Comparison of ENCODE assay signal across 23 cellular contexts in genomic region chr9:134915046-134915930, GRCh38. TPM values are rescaled to one million over a fixed set of nuclear protein-coding genes. Genes with fewer than 3 reads are reported as not detected.
"Had no signal": no experiment of that assay in that cellular context is flagged by ENCODE, and none has a peak within 500 bp of the region (broad histone marks: within the 10 kb centered on the region; RNA-seq: fewer than 3 reads in every experiment).

No MANE protein-coding gene starts in this region.

- H3K9me3 ChIP-seq: ascending aorta had no signal

- H3K4me3 Mint-ChIP-seq: activated CD4-positive, alpha-beta T cell treated with anti-CD3 and anti-CD28 coated beads, Interleukin-2, amount 10 ng/mL, durations not matched to agents 24 days and 14 days; activated CD8-positive, alpha-beta T cell treated with anti-CD3 and anti-CD28 coated beads, Interleukin-2, amount 10 ng/mL, durations not matched to agents 7 days and 5 days; activated naive CD4-positive, alpha-beta T cell treated with anti-CD3 and anti-CD28 coated beads, Interleukin-2, amount 50 U/mL, for 24 hours; activated T-cell treated with anti-CD3 and anti-CD28 coated beads, Interleukin-2, amount 50 U/mL, for 4 hours; endodermal cell; memory B cell; T-cell had no signal

- H3K27ac Mint-ChIP-seq: activated CD4-positive, alpha-beta T cell treated with anti-CD3 and anti-CD28 coated beads, Interleukin-2, amount 10 ng/mL, durations not matched to agents 24 days and 14 days; activated CD8-positive, alpha-beta T cell treated with anti-CD3 and anti-CD28 coated beads, Interleukin-2, amount 10 ng/mL, durations not matched to agents 7 days and 5 days; activated naive CD4-positive, alpha-beta T cell treated with anti-CD3 and anti-CD28 coated beads, Interleukin-2, amount 50 U/mL, for 24 hours; endodermal cell; memory B cell; T-cell had no signal

- DNase-seq: activated CD4-positive, alpha-beta T cell treated with anti-CD3 and anti-CD28 coated beads, Interleukin-2, amount 10 ng/mL, durations not matched to agents 24 days and 14 days; activated CD8-positive, alpha-beta T cell treated with anti-CD3 and anti-CD28 coated beads, Interleukin-2, amount 10 ng/mL, durations not matched to agents 7 days and 5 days; activated gamma-delta T cell; activated T-cell treated with anti-CD3 and anti-CD28 coated beads, Interleukin-2, amount 50 U/mL, for 4 hours; endodermal cell; foreskin fibroblast; hypothalamus; left lung; nucleus accumbens; SIG-M5; stimulated activated naive CD4-positive, alpha-beta T cell treated with Interleukin-2 at 50 U/mL for 16 hours; substantia nigra had no signal

- H3K4me1 Mint-ChIP-seq: activated CD4-positive, alpha-beta T cell treated with anti-CD3 and anti-CD28 coated beads, Interleukin-2, amount 10 ng/mL, durations not matched to agents 24 days and 14 days; activated naive CD4-positive, alpha-beta T cell treated with anti-CD3 and anti-CD28 coated beads, Interleukin-2, amount 50 U/mL, for 24 hours; endodermal cell; memory B cell; T-cell had no signal

- H3K4me1 ChIP-seq: ascending aorta, tibial nerve had no signal

- H3K27me3 ChIP-seq: ascending aorta had no signal

- H3K27ac ChIP-seq: ascending aorta, dorsolateral prefrontal cortex, epithelial cell of prostate, tibial nerve had no signal

- H3K36me3 ChIP-seq: ascending aorta, tibial nerve had no signal

- ATAC-seq: activated CD8-positive, alpha-beta T cell treated with anti-CD3 and anti-CD28 coated beads, Interleukin-2, amount 10 ng/mL, durations not matched to agents 7 days and 5 days; activated T-cell treated with anti-CD3 and anti-CD28 coated beads, Interleukin-2, amount 50 U/mL, for 4 hours; left lung; naive thymus-derived CD8-positive, alpha-beta T cell; SK-N-SH treated with all-trans-retinoic acid at 6 μM for 48 hours; T-cell had no signal

- H3K4me3 ChIP-seq: ascending aorta, dorsolateral prefrontal cortex, tibial nerve had no signal

- H3K36me3 Mint-ChIP-seq: activated naive CD4-positive, alpha-beta T cell treated with anti-CD3 and anti-CD28 coated beads, Interleukin-2, amount 50 U/mL, for 24 hours; T-cell had no signal

RNA-seq across cellular contexts. Expression of gene FCN1, which starts 2.4 kb away (rescaled TPM):
- total RNA-seq: activated CD4-positive, alpha-beta T cell treated with anti-CD3 and anti-CD28 coated beads, Interleukin-2, amount 10 ng/mL, durations not matched to agents 24 days and 14 days; activated CD8-positive, alpha-beta T cell treated with anti-CD3 and anti-CD28 coated beads, Interleukin-2, amount 10 ng/mL, durations not matched to agents 7 days and 5 days; activated T-cell treated with anti-CD3 and anti-CD28 coated beads, Interleukin-2, amount 50 U/mL, for 4 hours; ascending aorta; endodermal cell; renal cortical epithelial cell had no signal

RNA-seq across cellular contexts. Expression of gene FCN2, which starts 34.7 kb away (rescaled TPM):
- total RNA-seq: activated CD4-positive, alpha-beta T cell treated with anti-CD3 and anti-CD28 coated beads, Interleukin-2, amount 10 ng/mL, durations not matched to agents 24 days and 14 days; activated CD8-positive, alpha-beta T cell treated with anti-CD3 and anti-CD28 coated beads, Interleukin-2, amount 10 ng/mL, durations not matched to agents 7 days and 5 days; activated T-cell treated with anti-CD3 and anti-CD28 coated beads, Interleukin-2, amount 50 U/mL, for 4 hours; ascending aorta; cerebellum; endodermal cell; left lung; naive thymus-derived CD8-positive, alpha-beta T cell; renal cortical epithelial cell; T-cell had no signal
